17 cellular contexts compared by ENCODE assay signal in the genomic region with DNA sequence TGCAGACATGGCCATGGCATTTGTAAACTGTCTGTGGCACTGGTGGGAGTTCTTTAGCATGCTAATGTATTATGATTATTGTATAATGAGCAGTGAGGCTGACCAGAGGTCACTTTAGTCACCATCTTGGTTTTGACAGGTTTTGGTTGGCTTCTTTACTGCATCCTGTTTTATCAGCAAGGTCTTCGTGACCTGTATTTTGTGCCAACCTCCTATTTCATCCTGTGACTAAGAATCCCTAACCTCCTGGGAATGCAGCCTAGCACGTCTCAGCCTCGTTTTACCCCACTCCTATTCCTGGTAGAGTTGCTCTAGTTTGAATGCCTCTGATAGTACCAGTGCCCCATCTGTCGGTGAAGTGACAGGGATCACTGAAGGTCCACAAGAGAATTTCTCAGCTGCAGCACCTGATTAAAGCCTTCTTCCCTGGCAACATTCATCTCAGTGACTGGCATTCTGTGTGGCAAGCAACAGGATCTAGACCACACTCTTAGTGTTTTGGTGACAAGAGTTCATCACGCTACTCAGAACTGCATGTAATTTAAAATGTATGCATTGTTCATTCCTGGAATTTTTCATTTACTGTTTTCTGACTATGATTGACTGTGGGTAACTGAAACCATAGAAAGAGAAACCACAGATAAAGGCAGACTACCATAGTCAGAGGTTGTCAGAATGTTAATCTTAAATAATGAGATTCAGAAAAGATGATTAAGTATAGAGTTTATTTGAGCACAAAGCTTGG. TPM values are rescaled to one million over a fixed set of nuclear protein-coding genes. Genes with fewer than 3 reads are reported as not detected.
"Had no signal": no experiment of that assay in that cellular context is flagged by ENCODE, and none has a peak within 500 bp of the region (broad histone marks: within the 10 kb centered on the region; RNA-seq: fewer than 3 reads in every experiment).

No MANE protein-coding gene starts in this region.

- H3K27ac ChIP-seq: breast epithelium, heart right ventricle, lower lobe of right lung had no signal

- H3K9me3 Mint-ChIP-seq: activated CD8-positive, alpha-beta T cell treated with anti-CD3 and anti-CD28 coated beads for 36 hours; activated T-cell treated with anti-CD3 and anti-CD28 coated beads, Interleukin-2, amount 50 U/mL, for 24 hours; activated T-helper 2 cell treated with anti-CD3 and anti-CD28 coated beads, Interferon-gamma antibody, Interleukin-2, Interleukin-4, amounts not matched to agents 10 μg/mL and 5 μg/mL and 100 μg/mL, durations not matched to agents 14 hours and 24 hours and 36 hours had no signal

- H3K4me3 ChIP-seq: breast epithelium, heart right ventricle, lower lobe of right lung had no signal

- H3K27me3 ChIP-seq: breast epithelium had no signal

- H3K4me1 ChIP-seq: breast epithelium, lower lobe of right lung had no signal

- H3K27ac Mint-ChIP-seq: activated CD8-positive, alpha-beta T cell treated with anti-CD3 and anti-CD28 coated beads for 36 hours; activated T-cell treated with anti-CD3 and anti-CD28 coated beads, Interleukin-2, amount 50 U/mL, for 24 hours; activated T-helper 2 cell treated with anti-CD3 and anti-CD28 coated beads, Interferon-gamma antibody, Interleukin-2, Interleukin-4, amounts not matched to agents 10 μg/mL and 5 μg/mL and 100 μg/mL, durations not matched to agents 14 hours and 24 hours and 36 hours; natural killer cell treated with Interleukin-12 subunit alpha and Interleukin-12 subunit beta and Interleukin-15 and Interleukin-18, amount 100 ng/mL, for 72 hours; stimulated activated naive B cell treated with anti-CD40 and anti-IgM and Interleukin-4, amounts not matched to agents 10 μg/mL and 1 μg/mL and 100 μg/mL, for 72 hours had no signal

- H3K36me3 ChIP-seq: breast epithelium, heart right ventricle, lower lobe of right lung had no signal

- H3K9me3 ChIP-seq: breast epithelium, heart right ventricle, lower lobe of right lung had no signal

- H3K4me3 Mint-ChIP-seq: activated CD8-positive, alpha-beta T cell treated with anti-CD3 and anti-CD28 coated beads for 36 hours; activated T-cell treated with anti-CD3 and anti-CD28 coated beads, Interleukin-2, amount 50 U/mL, for 24 hours; dendritic cell treated with granulocyte-macrophage colony-stimulating factor and Interleukin-4, amounts not matched to agents 40 ng/mL and 50 ng/mL, for 4 days; natural killer cell treated with Interleukin-12 subunit alpha and Interleukin-12 subunit beta and Interleukin-15 and Interleukin-18, amount 100 ng/mL, for 72 hours; stimulated activated naive B cell treated with anti-CD40 and anti-IgM and Interleukin-4, amounts not matched to agents 10 μg/mL and 1 μg/mL and 100 μg/mL, for 72 hours had no signal

- DNase-seq: activated CD4-positive, alpha-beta T cell treated with anti-CD3 and anti-CD28 coated beads for 48 hours; activated CD4-positive, CD25-positive, alpha-beta regulatory T cell; activated CD8-positive, alpha-beta T cell treated with anti-CD3 and anti-CD28 coated beads for 36 hours; activated naive CD4-positive, alpha-beta T cell treated with Interleukin-2 at 50 U/mL for 16 hours; activated T-cell treated with anti-CD3 and anti-CD28 coated beads, Interleukin-2, amount 50 U/mL, for 24 hours; cerebellar nuclear complex; effector CD8-positive, alpha-beta T cell; heart right ventricle; lower lobe of right lung; retina; stimulated activated naive B cell treated with anti-CD40 and anti-IgM and Interleukin-4, amounts not matched to agents 10 μg/mL and 1 μg/mL and 100 μg/mL, for 72 hours had no signal

- H3K36me3 Mint-ChIP-seq: natural killer cell treated with Interleukin-12 subunit alpha and Interleukin-12 subunit beta and Interleukin-15 and Interleukin-18, amount 100 ng/mL, for 72 hours; stimulated activated naive B cell treated with anti-CD40 and anti-IgM and Interleukin-4, amounts not matched to agents 10 μg/mL and 1 μg/mL and 100 μg/mL, for 72 hours had no signal

- H3K27me3 Mint-ChIP-seq: activated CD8-positive, alpha-beta T cell treated with anti-CD3 and anti-CD28 coated beads for 36 hours; activated T-cell treated with anti-CD3 and anti-CD28 coated beads, Interleukin-2, amount 50 U/mL, for 24 hours; natural killer cell treated with Interleukin-12 subunit alpha and Interleukin-12 subunit beta and Interleukin-15 and Interleukin-18, amount 100 ng/mL, for 72 hours had no signal

- FAIRE-seq: urothelium cell line had no signal

- ATAC-seq: activated CD8-positive, alpha-beta T cell treated with anti-CD3 and anti-CD28 coated beads for 36 hours; esophagus mucosa; heart right ventricle; lower lobe of right lung; natural killer cell treated with Interleukin-12 subunit alpha and Interleukin-12 subunit beta and Interleukin-15 and Interleukin-18, amount 100 ng/mL, for 72 hours; stimulated activated naive B cell treated with anti-CD40 and anti-IgM and Interleukin-4, amounts not matched to agents 10 μg/mL and 1 μg/mL and 100 μg/mL, for 72 hours had no signal

RNA-seq across cellular contexts. Expression of gene GPR39, which starts 43.0 kb away (rescaled TPM):
- total RNA-seq: activated CD8-positive, alpha-beta T cell treated with anti-CD3 and anti-CD28 coated beads for 36 hours; activated T-helper 2 cell treated with anti-CD3 and anti-CD28 coated beads, Interferon-gamma antibody, Interleukin-2, Interleukin-4, amounts not matched to agents 10 μg/mL and 5 μg/mL and 100 μg/mL, durations not matched to agents 14 hours and 24 hours and 36 hours; heart right ventricle; natural killer cell treated with Interleukin-12 subunit alpha and Interleukin-12 subunit beta and Interleukin-15 and Interleukin-18, amount 100 ng/mL, for 72 hours had no signal
